In the genomic region with DNA sequence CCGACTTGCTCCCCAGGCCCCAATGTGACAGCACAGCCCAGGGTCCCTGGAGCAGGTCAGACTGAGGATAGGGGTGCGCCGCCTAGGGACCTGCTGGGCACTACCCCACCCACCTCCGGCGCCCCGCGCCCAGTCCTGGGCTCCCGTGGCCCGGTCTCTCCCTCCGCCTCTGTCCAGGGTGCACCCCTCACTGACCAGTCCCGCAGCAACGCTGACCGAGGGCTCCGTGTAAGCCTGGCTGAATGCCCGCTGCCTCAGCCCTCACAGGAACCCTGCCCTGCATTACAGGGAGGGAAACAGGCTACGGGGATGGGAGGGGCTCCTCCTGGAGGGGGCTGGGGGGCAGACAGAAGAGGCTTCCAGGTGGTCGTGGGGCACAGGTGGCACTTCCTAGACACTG, we compare ENCODE assay signal across 19 cellular contexts. TPM values are rescaled to one million over a fixed set of nuclear protein-coding genes. Genes with fewer than 3 reads are reported as not detected.
DNase-seq lines count a peak whose midpoint lies in the region; ATAC-seq and TF ChIP-seq lines count a peak whose summit lies in the region.
"Had no signal": no experiment of that assay in that cellular context is flagged by ENCODE, and none has a peak within 500 bp of the region (broad histone marks: within the 10 kb centered on the region; RNA-seq: fewer than 3 reads in every experiment).

No MANE protein-coding gene starts in this region.

- intact Hi-C loops in ascending aorta (cut with DNase I) = no loop called here
- intact Hi-C loops in natural killer cell (cut with micrococcal nuclease) = no loop called here
- intact Hi-C loops in transverse colon (cut with DNase I; ENCODE audit: low total_unique reads) = no loop called here
- intact Hi-C loops in posterior vena cava (cut with DNase I) = loop anchor here in 1 of 2 donors (2.0 kb wide), 1 partner anchor 15 kb away; no protein-coding TSS in a partner anchor

- H3K56ac ChIP-seq in H9 (ENCODE audit: insufficient read length, low read depth, low read length) = no peak overlapping the region

- H3K36me3 Mint-ChIP-seq in activated T-cell treated with anti-CD3 and anti-CD28 coated beads, Interleukin-2, amount 50 U/mL, for 24 hours (ENCODE audit: low read depth) = peaks cover 31% of the 10 kb centered on the region
- peaks cover 3% of the 10 kb centered on the region for H3K36me3 Mint-ChIP-seq in activated T-cell treated with anti-CD3 and anti-CD28 coated beads, Interleukin-2, amount 50 U/mL, for 4 hours (ENCODE audit: insufficient read depth)
- H3K36me3 Mint-ChIP-seq in natural killer cell (no peaks in the 10 kb centered on the region), H9 (ENCODE audit: insufficient read depth in 1 of 3, low read depth in 3 of 3) (peaks cover 4 to 17% (median 8%) of the 10 kb centered on the region in 3 experiments; a peak in 5 of 7 replicates)

- no peak overlapping the region for H2BK20ac ChIP-seq in H9 (ENCODE audit: low read depth, low read length, poor library complexity, severe bottlenecking)

- no peak for ATAC-seq in activated T-cell treated with anti-CD3 and anti-CD28 coated beads, Interleukin-2, amount 50 U/mL, for 4 hours
- ATAC-seq in natural killer cell (no peak), GM21717 (IDR thresholded peaks at IDR 0.05; ENCODE audit: unreplicated experiment) (no peak)
- ATAC-seq: activated CD8-positive, alpha-beta T cell treated with anti-CD3 and anti-CD28 coated beads for 36 hours; Panc1; sciatic nerve; SK-N-SH treated with all-trans-retinoic acid at 6 μM for 48 hours had no signal

- H2BK5ac ChIP-seq in H9 (ENCODE audit: insufficient read length, low read length) = no peak overlapping the region

- H3K27ac Mint-ChIP-seq in activated T-cell treated with anti-CD3 and anti-CD28 coated beads, Interleukin-2, amount 50 U/mL, for 24 hours = peak overlapping the region; percentile 59
- peak overlapping the region in 1 of 2 donors; percentile 89 for H3K27ac Mint-ChIP-seq in natural killer cell
- no peak overlapping the region for H3K27ac Mint-ChIP-seq in H9
- H3K27ac Mint-ChIP-seq: activated CD8-positive, alpha-beta T cell treated with anti-CD3 and anti-CD28 coated beads for 36 hours; endodermal cell; mesothelial cell of epicardium had no signal

- no peaks in the 10 kb centered on the region for H3K9me3 Mint-ChIP-seq in activated T-cell treated with anti-CD3 and anti-CD28 coated beads, Interleukin-2, amount 50 U/mL, for 24 hours
- H3K9me3 Mint-ChIP-seq in activated T-cell treated with anti-CD3 and anti-CD28 coated beads, Interleukin-2, amount 50 U/mL, for 4 hours = no peaks in the 10 kb centered on the region
- H3K9me3 Mint-ChIP-seq in natural killer cell (no peaks in the 10 kb centered on the region), H9 (no peaks in the 10 kb centered on the region)
- H3K9me3 Mint-ChIP-seq: activated CD8-positive, alpha-beta T cell treated with anti-CD3 and anti-CD28 coated beads for 36 hours; endodermal cell had no signal

- WGBS in transverse colon (ENCODE audit: low coverage in 1 of 2), 2 donors = 72% methylated on average over 15 of the region's 17 CpGs; no CpG with 5 or more reads in 1 of the 2 donors
- WGBS in H9 (ENCODE audit: extremely low coverage, insufficient read length, low lambda C conversion rate) = no CpG with 5 or more reads among the region's 17 CpGs

- no peak for DNase-seq in activated T-cell treated with anti-CD3 and anti-CD28 coated beads, Interleukin-2, amount 50 U/mL, for 24 hours
- no peak for DNase-seq in activated T-cell treated with anti-CD3 and anti-CD28 coated beads, Interleukin-2, amount 50 U/mL, for 4 hours
- DNase-seq in ascending aorta (ENCODE audit: low spot score in 2 of 2) = no peak
- DNase-seq in natural killer cell = no peak
- DNase-seq in transverse colon = no peak
- no peak for DNase-seq in posterior vena cava (ENCODE audit: low spot score)
- DNase-seq in H9 = no peak
- DNase-seq: activated CD8-positive, alpha-beta T cell treated with anti-CD3 and anti-CD28 coated beads for 36 hours; endodermal cell; NCI-H146; NCI-H774; stimulated activated CD4-positive, alpha-beta T cell treated with anti-CD3 and anti-CD28 coated beads, Interleukin-4, amount 100 ng/mL, for 24 hours; tibial artery had no signal

- H3T11ph ChIP-seq in H9 (ENCODE audit: low read length) = no peak overlapping the region

- H4K8ac ChIP-seq in H9 (replicated peaks; ENCODE audit: insufficient read length, low read depth, low read length) = no peak overlapping the region

- H2AK5ac ChIP-seq in H9 (ENCODE audit: insufficient read length, low read length) = no peak overlapping the region

- no peak overlapping the region for H2BK120ac ChIP-seq in H9 (ENCODE audit: low read depth, low read length, poor library complexity, severe bottlenecking)

- no peaks in the 10 kb centered on the region for H3K23me2 ChIP-seq in H9 (ENCODE audit: insufficient read length, low read depth, low read length, poor library complexity, severe bottlenecking)

- no peaks in the 10 kb centered on the region for H3K27me3 ChIP-seq in ascending aorta
- H3K27me3 ChIP-seq in transverse colon = no peaks in the 10 kb centered on the region
- no peaks in the 10 kb centered on the region for H3K27me3 ChIP-seq in H9 (ENCODE audit: insufficient read depth, low read length)
- H3K27me3 ChIP-seq: hepatocyte, tibial artery had no signal

- no peak overlapping the region for H4K91ac ChIP-seq in H9 (ENCODE audit: insufficient read length, low read depth, low read length)

- TF ChIP-seq POLR2A in transverse colon (IDR thresholded peaks at IDR 0.05) = no peak

- no peak for TF ChIP-seq CTCF in ascending aorta (IDR thresholded peaks at IDR 0.05)
- TF ChIP-seq CTCF in natural killer cell (IDR thresholded peaks at IDR 0.05) = no peak
- TF ChIP-seq CTCF in transverse colon (IDR thresholded peaks at IDR 0.05) = no peak
- TF ChIP-seq CTCF in H9 (conservative IDR thresholded peaks at IDR 0.05) = no peak

- no peak overlapping the region for H2AFZ ChIP-seq in H9 (ENCODE audit: low read length)
- H2AFZ ChIP-seq: hepatocyte had no signal

- H3K14ac ChIP-seq in H9 (ENCODE audit: insufficient read depth, low read length) = no peak overlapping the region

- H3K27ac ChIP-seq in ascending aorta = peak overlapping the region; percentile 20 to 42
- peak overlapping the region; percentile 73 to 85 (median 82) for H3K27ac ChIP-seq in transverse colon
- no peak overlapping the region for H3K27ac ChIP-seq in H9 (ENCODE audit: insufficient read length, low read depth, low read length)
- H3K27ac ChIP-seq: hepatocyte, tibial artery had no signal

- no peaks in the 10 kb centered on the region for H3K79me1 ChIP-seq in H9 (ENCODE audit: insufficient read depth, low read depth, low read length, poor library complexity, severe bottlenecking)

- no peak overlapping the region for H3K4me3 Mint-ChIP-seq in activated T-cell treated with anti-CD3 and anti-CD28 coated beads, Interleukin-2, amount 50 U/mL, for 24 hours
- no peak overlapping the region for H3K4me3 Mint-ChIP-seq in activated T-cell treated with anti-CD3 and anti-CD28 coated beads, Interleukin-2, amount 50 U/mL, for 4 hours
- H3K4me3 Mint-ChIP-seq in natural killer cell (peak overlapping the region; percentile 35), H9 (no peak overlapping the region)
- H3K4me3 Mint-ChIP-seq: activated CD8-positive, alpha-beta T cell treated with anti-CD3 and anti-CD28 coated beads for 36 hours; endodermal cell; mesothelial cell of epicardium had no signal

- H3K9me3 ChIP-seq in ascending aorta (no peaks in the 10 kb centered on the region), transverse colon (no peaks in the 10 kb centered on the region), H9 (ENCODE audit: control insufficient read depth, low read depth, low read length) (no peaks in the 10 kb centered on the region)
- H3K9me3 ChIP-seq: tibial artery had no signal

- H3K4me2 ChIP-seq in H9 (ENCODE audit: insufficient read depth, insufficient read length, low read length) = no peak overlapping the region
- H3K4me2 ChIP-seq: hepatocyte had no signal

- no peak overlapping the region for H3K18ac ChIP-seq in H9 (ENCODE audit: insufficient read length, low read depth, low read length)

- H3K4me1 Mint-ChIP-seq in activated T-cell treated with anti-CD3 and anti-CD28 coated beads, Interleukin-2, amount 50 U/mL, for 24 hours (ENCODE audit: low read depth) = peaks cover 34% of the 10 kb centered on the region
- peaks cover 20% of the 10 kb centered on the region for H3K4me1 Mint-ChIP-seq in activated T-cell treated with anti-CD3 and anti-CD28 coated beads, Interleukin-2, amount 50 U/mL, for 4 hours (ENCODE audit: low read depth)
- H3K4me1 Mint-ChIP-seq in natural killer cell (peaks cover 8 to 43% of the 10 kb centered on the region in 2 donors), H9 (peaks cover 4 to 11% of the 10 kb centered on the region in 2 experiments)
- H3K4me1 Mint-ChIP-seq: endodermal cell had no signal

- no peak overlapping the region for H3K4ac ChIP-seq in H9 (ENCODE audit: low read depth, low read length)

- H3K23ac ChIP-seq in H9 (ENCODE audit: insufficient read length, low read depth, low read length) = no peak overlapping the region

- peaks cover 5% of the 10 kb centered on the region in 2 donors for H3K36me3 ChIP-seq in ascending aorta
- H3K36me3 ChIP-seq in transverse colon = no peaks in the 10 kb centered on the region

- no peaks in the 10 kb centered on the region; the same call in 1 of the 2 replicates for H3K79me2 ChIP-seq in H9 (ENCODE audit: insufficient read depth, low read length)

- in situ Hi-C loops in transverse colon (cut with MboI; ENCODE audit: low pct_ligation_motif_present in 1 of 4, low pct_unique_long_range_greater_than_20kb in 1 of 4, low sequenced_read_pairs in 3 of 4) = no loop called here

- peaks cover 8 to 24% of the 10 kb centered on the region in 2 donors for H3K4me1 ChIP-seq in ascending aorta
- H3K4me1 ChIP-seq in transverse colon = peaks cover 25 to 56% (median 50%) of the 10 kb centered on the region in 4 donors
- H3K4me1 ChIP-seq in H9 (ENCODE audit: insufficient read depth, low read length) = no peaks in the 10 kb centered on the region; the same call in 1 of the 2 replicates

- TF ChIP-seq EP300 in transverse colon (IDR thresholded peaks at IDR 0.05; ENCODE audit: low read depth) = no peak

- H4K5ac ChIP-seq in H9 (ENCODE audit: insufficient read length, low read depth, low read length) = no peak overlapping the region

- H2BK15ac ChIP-seq in H9 (ENCODE audit: low read depth, low read length) = no peak overlapping the region

- H3K9ac ChIP-seq in H9 (ENCODE audit: extremely low read depth, insufficient read length, low read length) = no peak overlapping the region

- H3K4me3 ChIP-seq in ascending aorta (no peak overlapping the region), transverse colon (no peak overlapping the region)
- H3K4me3 ChIP-seq: hepatocyte, tibial artery had no signal

- H3K27me3 Mint-ChIP-seq in activated T-cell treated with anti-CD3 and anti-CD28 coated beads, Interleukin-2, amount 50 U/mL, for 24 hours = no peaks in the 10 kb centered on the region
- H3K27me3 Mint-ChIP-seq in activated T-cell treated with anti-CD3 and anti-CD28 coated beads, Interleukin-2, amount 50 U/mL, for 4 hours (ENCODE audit: low read depth) = no peaks in the 10 kb centered on the region
- H3K27me3 Mint-ChIP-seq in natural killer cell (ENCODE audit: low read depth in 2 of 2) (no peaks in the 10 kb centered on the region), H9 (ENCODE audit: low read depth) (no peaks in the 10 kb centered on the region)
- H3K27me3 Mint-ChIP-seq: activated CD8-positive, alpha-beta T cell treated with anti-CD3 and anti-CD28 coated beads for 36 hours had no signal

- H4K20me1 ChIP-seq in H9 (ENCODE audit: control insufficient read depth, insufficient read depth, insufficient read length) = no peaks in the 10 kb centered on the region

- no peak overlapping the region for H2BK12ac ChIP-seq in H9 (ENCODE audit: insufficient read length, low read depth, low read length)

RNA-seq across cellular contexts. Expression of a gene that starts 31.7 kb away (rescaled TPM):
- 100 to 1,000 TPM; 148 to 165 (median 162) TPM for total RNA-seq in activated T-cell treated with anti-CD3 and anti-CD28 coated beads, Interleukin-2, amount 50 U/mL, for 4 hours
- 348 TPM for total RNA-seq in ascending aorta
- 100 to 1,000 TPM; 108 to 126 (median 121) TPM for total RNA-seq in natural killer cell
- total RNA-seq in transverse colon = 100 to 1,000 TPM; 115 to 426 (median 261) TPM
- total RNA-seq in posterior vena cava = 100 to 1,000 TPM; 176 to 193 TPM
- 355 and 363 TPM in 2 replicates for total RNA-seq in H9 (2021)

RNA-seq across cellular contexts. Expression of a gene that starts 38.6 kb away (rescaled TPM):
- 100 to 1,000 TPM; 134 to 140 (median 139) TPM for total RNA-seq in activated T-cell treated with anti-CD3 and anti-CD28 coated beads, Interleukin-2, amount 50 U/mL, for 4 hours
- total RNA-seq in ascending aorta (120 TPM), natural killer cell (100 to 1,000 TPM in 1 of 3 donors, 10 to 100 TPM in 2; 92.0 to 106 (median 94.3) TPM), transverse colon (100 to 1,000 TPM in 1 of 4 donors, 10 to 100 TPM in 3; 34.5 to 142 (median 48.3) TPM), posterior vena cava (10 to 100 TPM; 63.5 to 71.0 TPM), H9 (2021) (41.3 and 46.3 TPM in 2 replicates)

RNA-seq across cellular contexts. Expression of a gene that starts 40.3 kb away (rescaled TPM):
- 100 to 1,000 TPM; 303 to 380 (median 323) TPM for total RNA-seq in activated T-cell treated with anti-CD3 and anti-CD28 coated beads, Interleukin-2, amount 50 U/mL, for 4 hours
- total RNA-seq in ascending aorta (72.1 TPM), natural killer cell (100 to 1,000 TPM in 1 of 3 donors, 10 to 100 TPM in 2; 77.3 to 105 (median 91.6) TPM), transverse colon (100 to 1,000 TPM in 2 of 4 donors, 10 to 100 TPM in 2; 74.8 to 167 (median 103) TPM), posterior vena cava (100 to 1,000 TPM in 1 of 2 donors, 10 to 100 TPM in 1; 89.9 to 105 TPM), H9 (2021) (261 and 272 TPM in 2 replicates)
